In the genomic region with DNA sequence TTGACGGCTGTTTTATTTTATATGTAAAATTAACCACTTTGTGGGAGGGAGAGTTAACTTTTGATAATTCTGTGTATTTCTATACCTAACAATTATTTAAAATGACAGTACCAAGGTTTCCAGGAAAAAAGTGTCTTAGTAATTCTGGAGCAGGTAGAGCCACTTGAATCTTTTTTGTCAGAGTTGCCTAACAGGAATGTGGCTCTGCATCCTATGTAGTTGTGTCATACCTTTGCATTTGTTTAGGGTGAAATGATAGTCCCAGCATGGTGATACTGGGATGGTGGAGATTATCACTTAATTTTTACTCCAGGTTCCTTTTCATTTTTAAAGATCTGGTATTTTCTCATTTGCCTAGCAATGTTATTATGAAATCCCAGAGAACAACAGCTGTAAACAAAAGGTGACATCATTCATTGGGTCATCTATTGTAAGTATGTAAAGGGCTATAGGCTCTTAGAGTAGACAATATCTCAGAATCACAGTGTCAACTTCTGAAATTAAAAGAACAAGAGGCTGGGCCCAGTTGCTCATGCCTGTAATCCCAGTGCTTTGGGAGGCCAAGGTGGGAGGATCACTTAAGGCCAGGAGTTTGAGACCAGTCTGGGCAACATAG, we compare ENCODE assay signal across 16 cellular contexts. TPM values are rescaled to one million over a fixed set of nuclear protein-coding genes. Genes with fewer than 3 reads are reported as not detected.
DNase-seq lines count a peak whose midpoint lies in the region; ATAC-seq and TF ChIP-seq lines count a peak whose summit lies in the region.
"Had no signal": no experiment of that assay in that cellular context is flagged by ENCODE, and none has a peak within 500 bp of the region (broad histone marks: within the 10 kb centered on the region; RNA-seq: fewer than 3 reads in every experiment).

No MANE protein-coding gene starts in this region.

- BruUV-seq in PC-3 (replicated peaks; lab: Mats Ljungman, UMichigan), result no TSS peak

- no peak overlapping the region for H3K23ac ChIP-seq in mesendoderm (ENCODE audit: low read length)

- no peaks in the 10 kb centered on the region for H4K20me1 ChIP-seq in PC-3 (ENCODE audit: low read length)

- no peak overlapping the region for H3K9ac ChIP-seq in PC-3 (ENCODE audit: low read length)
- no peak overlapping the region for H3K9ac ChIP-seq in mesendoderm (ENCODE audit: low read length)

- no peak overlapping the region for H4K8ac ChIP-seq in mesendoderm (ENCODE audit: low read depth, low read length)

- H3K79me2 ChIP-seq in PC-3 (ENCODE audit: low read length), result peaks cover 81% of the 10 kb centered on the region
- no peaks in the 10 kb centered on the region for H3K79me2 ChIP-seq in mesendoderm (ENCODE audit: control insufficient read depth, insufficient read depth, low read length)

- no peak for TF ChIP-seq POLR2A in vagina (IDR thresholded peaks at IDR 0.05)

- no peak overlapping the region for H2BK15ac ChIP-seq in mesendoderm (replicated peaks; ENCODE audit: low read depth)

- H3K4me1 ChIP-seq in PC-3 (ENCODE audit: insufficient read depth, low read length) (peaks cover 21% of the 10 kb centered on the region), mesendoderm (ENCODE audit: control insufficient read depth, low read depth, low read length) (no peaks in the 10 kb centered on the region), vagina (peaks cover 37% of the 10 kb centered on the region)

- no peak for ATAC-seq in PC-3
- ATAC-seq in esophagus mucosa, result peak; percentile 58
- ATAC-seq: GM23338 had no signal

- no peaks in the 10 kb centered on the region for H3K27me3 ChIP-seq in PC-3 (ENCODE audit: low read length)
- H3K27me3 ChIP-seq in mesendoderm (ENCODE audit: insufficient read depth, low read length, poor library complexity), result no peaks in the 10 kb centered on the region
- H3K27me3 ChIP-seq in vagina, result no peaks in the 10 kb centered on the region
- H3K27me3 ChIP-seq in H7 (ENCODE audit: control insufficient read depth, insufficient read depth, low read length), result no peaks in the 10 kb centered on the region; the same call in 1 of the 2 replicates

- H4K5ac ChIP-seq in mesendoderm (ENCODE audit: low read length), result no peak overlapping the region

- H3K4me2 ChIP-seq in PC-3 (ENCODE audit: low read length) (no peak overlapping the region), mesendoderm (ENCODE audit: low read length) (no peak overlapping the region)
- H3K4me2 ChIP-seq: GM23338 had no signal

- H3K9me3 ChIP-seq in PC-3 (ENCODE audit: low read length) (no peaks in the 10 kb centered on the region), vagina (no peaks in the 10 kb centered on the region)

- WGBS in mesendoderm (ENCODE audit: extremely low coverage, insufficient coverage, low lambda C conversion rate), result no CpG with 5 or more reads among the region's 1 CpG

- CTCF ChIA-PET in PC-3 (lab: Charles Lee), result no interaction called here

- DNase-seq in PC-3, result peak; percentile 27
- DNase-seq in mesendoderm, result peak; percentile 16
- no peak for DNase-seq in vagina (ENCODE audit: extremely low spot score in 2 of 2)
- DNase-seq in OCI-M2 (lab: John Stamatoyannopoulos, UW; ENCODE audit: unreplicated experiment), result no peak
- no peak for DNase-seq in T1000 (lab: John Stamatoyannopoulos, UW)
- no peak for DNase-seq in H7
- DNase-seq: ACHN, C1 segment of cervical spinal cord, DMS79, KBM-7, NCI-H1105 treated with DMSO at 0.1 percent for 48 hours, NCI-H1694, NCI-H2081 treated with DMSO at 0.1 percent for 48 hours, Right ventricle myocardium superior had no signal

- H2BK5ac ChIP-seq in mesendoderm (ENCODE audit: low read length), result no peak overlapping the region

- no peak overlapping the region for H3K18ac ChIP-seq in mesendoderm (ENCODE audit: low read length)

- H3K4me3 ChIP-seq in PC-3 (ENCODE audit: low read length), result no peak overlapping the region
- H3K4me3 ChIP-seq in mesendoderm (ENCODE audit: low read length), result no peak overlapping the region
- H3K4me3 ChIP-seq in vagina, result no peak overlapping the region
- no peak overlapping the region for H3K4me3 ChIP-seq in H7 (ENCODE audit: insufficient read depth, low read depth, low read length)
- H3K4me3 ChIP-seq: GM23338 had no signal

- no peaks in the 10 kb centered on the region for H3K9me2 ChIP-seq in PC-3 (replicated peaks; ENCODE audit: low read length)

- H3K36me3 ChIP-seq in PC-3 (ENCODE audit: low read depth, low read length), result 0 out of 2 replicates have a peak, but pooled peaks cover 3% of the 10 kb centered on the region
- no peaks in the 10 kb centered on the region for H3K36me3 ChIP-seq in mesendoderm (ENCODE audit: control insufficient read depth, insufficient read depth, low read length)
- no peaks in the 10 kb centered on the region for H3K36me3 ChIP-seq in vagina
- H3K36me3 ChIP-seq in H7 (replicated peaks; ENCODE audit: control insufficient read depth, insufficient read depth, low read length), result no peaks in the 10 kb centered on the region

- TF ChIP-seq CTCF in PC-3 (conservative IDR thresholded peaks at IDR 0.05; ENCODE audit: low read depth, low read length) (no peak), vagina (IDR thresholded peaks at IDR 0.05) (no peak)

- no peak overlapping the region for H3K56ac ChIP-seq in mesendoderm (ENCODE audit: low read length)

- intact Hi-C loops in PC-3 (cut with micrococcal nuclease) (no loop called here), vagina (cut with DNase I) (no loop called here)

- no peak overlapping the region for H2AFZ ChIP-seq in PC-3 (ENCODE audit: low read length)
- H2AFZ ChIP-seq: GM23338 had no signal

- H3K27ac ChIP-seq in PC-3 (ENCODE audit: low read length) (no peak overlapping the region), mesendoderm (ENCODE audit: low read depth, low read length) (no peak overlapping the region), vagina (peak overlapping the region; percentile 60)

- no peaks in the 10 kb centered on the region for H3F3A ChIP-seq in PC-3 (ENCODE audit: low read length, unreplicated experiment)

- POLR2A ChIA-PET in PC-3 (lab: Charles Lee; ENCODE audit: unreplicated experiment), result interaction anchor here (0.8 kb wide), 1 partner anchor 8 kb away, joined by 3 read pairs; no protein-coding TSS in a partner anchor

- no peak overlapping the region for H2BK120ac ChIP-seq in mesendoderm (ENCODE audit: low read depth, low read length)

- no peak overlapping the region for H2AK5ac ChIP-seq in mesendoderm (ENCODE audit: low read length)

- H3K79me1 ChIP-seq in mesendoderm (ENCODE audit: low read length), result no peaks in the 10 kb centered on the region

- no peak overlapping the region for H3K4ac ChIP-seq in mesendoderm (ENCODE audit: low read depth, low read length)

RNA-seq across cellular contexts. Expression of a gene that starts 9.6 kb away (rescaled TPM):
- total RNA-seq in PC-3 (2014; rRNA removed) (58.7 and 64.5 TPM in 2 replicates), esophagus mucosa (28.0 TPM), vagina (66.5 TPM)
- polyA plus RNA-seq in mesendoderm (2013, experiment 1 of 2), result 0.28 TPM
- 0.24 TPM for polyA plus RNA-seq in mesendoderm (2013, experiment 2 of 2)
- total RNA-seq in H7 (2014; rRNA removed; shearing (Covaris generic)), result 0.17 and 0.37 TPM in 2 replicates

Comparison
In these comparisons a context has a peak if more than half of its experiments do, and no peak if none do; other contexts are left out.
1. DNase-seq: peak in PC-3 (single experiment) and mesendoderm (single experiment); none in vagina (0 of 2), OCI-M2 (single experiment), T1000 (single experiment) and H7 (single experiment).
2. RNA of a gene that starts 9.6 kb away (total RNA-seq): 66.5 TPM in vagina (single experiment), 58.7 to 64.5 TPM in PC-3 and 28.0 TPM in esophagus mucosa (single experiment); 0.17 to 0.37 TPM in H7; every median in the first group is over 10 times any median in the second.